ENCODE assay signal across 1 cellular context in genomic region chr5:100852988-100853449, GRCh38.
TF ChIP-seq lines count a peak whose summit lies in the region.

No MANE protein-coding gene starts in this region.

TF ChIP-seq in GM12878, 131 proteins besides CTCF, POLR2A, EP300 and RAD21 (continued from another document and continues in another):
- peak; percentile 89 for TF ChIP-seq ATF2 (IDR thresholded peaks at IDR 0.05; ENCODE audit: low read length)
- TF ChIP-seq BACH1 (IDR thresholded peaks at IDR 0.05; ENCODE audit: borderline replicate concordance): peak; percentile 94; the same call in 1 of the 2 replicates
- peak; percentile 55; the same call in 1 of the 2 replicates for TF ChIP-seq ZBED1 (IDR thresholded peaks at IDR 0.05; ENCODE audit: borderline replicate concordance)
- TF ChIP-seq CREB1 (IDR thresholded peaks at IDR 0.05; ENCODE audit: low read depth): peak; percentile 53
- peak; percentile 38; the same call in 1 of the 2 replicates for TF ChIP-seq MXI1 (IDR thresholded peaks at IDR 0.05; ENCODE audit: low read depth, low read length)
- TF ChIP-seq PRDM15 (CRISPR knock-in tag; IDR thresholded peaks at IDR 0.05): no peak
- no peak for TF ChIP-seq ZBTB11 (CRISPR knock-in tag; IDR thresholded peaks at IDR 0.05)
- peak; percentile 60; the same call in 1 of the 2 replicates for TF ChIP-seq STAT3 (IDR thresholded peaks at IDR 0.05; ENCODE audit: low read depth, low read length)
- TF ChIP-seq CEBPZ (IDR thresholded peaks at IDR 0.05; ENCODE audit: low read depth, low read length): no peak
- peak; percentile 91 for TF ChIP-seq ATF7 (IDR thresholded peaks at IDR 0.05; ENCODE audit: low read depth)
- TF ChIP-seq ATF3 (IDR thresholded peaks at IDR 0.05; ENCODE audit: borderline replicate concordance, extremely low read depth, low read depth, low read length): no peak
- peak; percentile 81; the same call in 1 of the 2 replicates for TF ChIP-seq MEF2A (IDR thresholded peaks at IDR 0.05; ENCODE audit: insufficient read depth, low read depth, low read length)
- peak; percentile 68 for TF ChIP-seq PML (IDR thresholded peaks at IDR 0.05; ENCODE audit: low read length)
- TF ChIP-seq STAT1 (conservative IDR thresholded peaks at IDR 0.05): no peak
- TF ChIP-seq HDAC6 (IDR thresholded peaks at IDR 0.05; ENCODE audit: unreplicated experiment): no peak
- TF ChIP-seq NBN (IDR thresholded peaks at IDR 0.05): peak; percentile 78
- no peak for TF ChIP-seq TAF1 (IDR thresholded peaks at IDR 0.05; ENCODE audit: borderline replicate concordance, low read depth, low read length)
- no peak for TF ChIP-seq ZBTB33 (IDR thresholded peaks at IDR 0.05)
- no peak for TF ChIP-seq ZBTB4 (CRISPR knock-in tag; IDR thresholded peaks at IDR 0.05)
- no peak for TF ChIP-seq FOXK2 (IDR thresholded peaks at IDR 0.05)
- peak; percentile 95 for TF ChIP-seq ZNF217 (IDR thresholded peaks at IDR 0.05)
- TF ChIP-seq IKZF1 (conservative IDR thresholded peaks at IDR 0.05): peak; percentile 87
- no peak for TF ChIP-seq ZZZ3 (IDR thresholded peaks at IDR 0.05; ENCODE audit: control insufficient read depth, insufficient read length, low read depth)
- TF ChIP-seq NFXL1 (IDR thresholded peaks at IDR 0.05; ENCODE audit: borderline replicate concordance): no peak
- TF ChIP-seq BHLHE40 (IDR thresholded peaks at IDR 0.05; ENCODE audit: borderline replicate concordance in 1 of 2, low read depth in 2 of 2, low read length in 1 of 2): peak in 1 of 2 experiments; percentile 69; a peak in 2 of 4 replicates
- no peak; the same call in 1 of the 2 replicates for TF ChIP-seq ASH2L (IDR thresholded peaks at IDR 0.05; ENCODE audit: borderline replicate concordance, low read depth)
- no peak for TF ChIP-seq IRF3 (IDR thresholded peaks at IDR 0.05)
- TF ChIP-seq POU2F2 (IDR thresholded peaks at IDR 0.05; ENCODE audit: borderline replicate concordance, low read depth, low read length): peak; percentile 18; the same call in 1 of the 3 replicates
- no peak for TF ChIP-seq USF2 (IDR thresholded peaks at IDR 0.05; ENCODE audit: borderline replicate concordance, low read depth, low read length)
